In genomic region chr5:134845335-134845851, GRCh38 we compare ENCODE assay signal across 8 cellular contexts. TPM values are rescaled to one million over a fixed set of nuclear protein-coding genes. Genes with fewer than 3 reads are reported as not detected.
DNase-seq lines count a peak whose midpoint lies in the region; ATAC-seq and TF ChIP-seq lines count a peak whose summit lies in the region.

No MANE protein-coding gene starts in this region.

- H3K4me2 ChIP-seq in fibroblast of lung (ENCODE audit: extremely low read depth, insufficient read depth, low read length), result peak overlapping the region; percentile 83

- ATAC-seq in RWPE2 (ENCODE audit: low read depth) (no peak), GM19324 (IDR thresholded peaks at IDR 0.05; ENCODE audit: low FRiP score, unreplicated experiment) (no peak)

- H3K27me3 ChIP-seq in RWPE2 (ENCODE audit: insufficient read depth, poor library complexity, severe bottlenecking) (no peaks in the 10 kb centered on the region), fibroblast of lung (ENCODE audit: control insufficient read depth, insufficient read depth, low read length) (no peaks in the 10 kb centered on the region)

- peaks cover 48% of the 10 kb centered on the region for H3K36me3 ChIP-seq in RWPE2 (ENCODE audit: low read depth)
- H3K36me3 ChIP-seq in fibroblast of lung (ENCODE audit: control insufficient read depth, insufficient read depth, low read length), result no peaks in the 10 kb centered on the region

- H2AFZ ChIP-seq in fibroblast of lung (ENCODE audit: low read length), result peak overlapping the region; percentile 71

- H3K4me3 ChIP-seq in RWPE2 (ENCODE audit: severe bottlenecking), result peak overlapping the region; percentile 79
- H3K4me3 ChIP-seq in fibroblast of lung (replicated peaks in 1 of 4; ENCODE audit: control extremely low read depth in 1 of 4, insufficient read depth in 1 of 4, low read depth in 3 of 4, low read length in 4 of 4), result peak overlapping the region; percentile 8 to 81 (median 32)

- H3K27ac ChIP-seq in RWPE2 (ENCODE audit: poor library complexity, severe bottlenecking) (peak overlapping the region; percentile 77), fibroblast of lung (ENCODE audit: insufficient read depth, low read length) (peak overlapping the region; percentile 88)

- peaks cover 38% of the 10 kb centered on the region for H3K79me2 ChIP-seq in fibroblast of lung (ENCODE audit: control insufficient read depth, insufficient read depth, low read length)

- peak overlapping the region; percentile 94 for H3K9ac ChIP-seq in fibroblast of lung (ENCODE audit: insufficient read depth, low read length)

- peaks cover 25% of the 10 kb centered on the region for H3K4me1 ChIP-seq in RWPE2 (ENCODE audit: insufficient read depth, poor library complexity, severe bottlenecking)
- H3K4me1 ChIP-seq in fibroblast of lung (ENCODE audit: control insufficient read depth, extremely low read depth, insufficient read depth, low read length), result peaks cover 10% of the 10 kb centered on the region

- no peaks in the 10 kb centered on the region for H4K20me1 ChIP-seq in fibroblast of lung (ENCODE audit: control insufficient read depth, extremely low read depth, insufficient read depth, low read length)

- TF ChIP-seq CTCF in RWPE2 (IDR thresholded peaks at IDR 0.05; ENCODE audit: poor library complexity, severe bottlenecking) (no peak), fibroblast of lung (conservative IDR thresholded peaks at IDR 0.05 in 1 of 2, IDR thresholded peaks at IDR 0.05 in 1 of 2; ENCODE audit: low read depth in 1 of 2, low read length in 2 of 2) (no peak)

- DNase-seq in GM03348 (ENCODE audit: low spot score) (peak; percentile 19), RWPE2 (ENCODE audit: low spot score) (no peak), fibroblast of lung (ENCODE audit: low read depth in 2 of 2) (peak in 1 of 2 donors; percentile 36), pulmonary artery endothelial cell (ENCODE audit: low read depth, low spot score) (peak; percentile 51), NCI-H446 treated with DMSO at 0.1 percent for 48 hours (lab: John Stamatoyannopoulos, UW) (no peak), NOMO-1 treated with dmso at 0.1 percent for 144 hours (lab: John Stamatoyannopoulos, UW; ENCODE audit: unreplicated experiment) (no peak)
- DNase-seq in stimulated activated CD4-positive, alpha-beta T cell treated with anti-CD3 and anti-CD28 coated beads, Interleukin-4, amount 100 ng/mL, for 1 hour, result no peak

- H3K9me3 ChIP-seq in RWPE2 (ENCODE audit: severe bottlenecking), result no peaks in the 10 kb centered on the region
- H3K9me3 ChIP-seq in fibroblast of lung (ENCODE audit: control insufficient read depth, insufficient read depth, low read depth, low read length), result no peaks in the 10 kb centered on the region

RNA-seq across cellular contexts. Expression of gene C5orf24, which starts 0.4 kb away (rescaled TPM):
- total RNA-seq in fibroblast of lung (33.6 and 40.0 TPM in 2 replicates), pulmonary artery endothelial cell (55.1 and 59.4 TPM in 2 replicates)
- 45.2 and 71.3 TPM in 2 replicates for polyA plus RNA-seq in fibroblast of lung
- 25.9 and 40.7 TPM in 2 replicates for polyA plus RNA-seq in fibroblast of lung (2012)
- 6.4 and 10.9 TPM in 2 replicates for polyA minus RNA-seq in fibroblast of lung (ENCODE audit: low replicate concordance)

RNA-seq across cellular contexts. Expression of gene TXNDC15, which starts 28.8 kb away (rescaled TPM):
- total RNA-seq in fibroblast of lung, result 65.9 and 71.7 TPM in 2 replicates
- 86.0 and 132 TPM in 2 replicates for polyA plus RNA-seq in fibroblast of lung
- 85.1 and 111 TPM in 2 replicates for polyA plus RNA-seq in fibroblast of lung (2012)
- polyA minus RNA-seq in fibroblast of lung (ENCODE audit: low replicate concordance), result 54.6 and 83.2 TPM in 2 replicates
- total RNA-seq in pulmonary artery endothelial cell, result 74.9 and 103 TPM in 2 replicates

RNA-seq across cellular contexts. Expression of gene PCBD2, which starts 59.5 kb away (rescaled TPM):
- total RNA-seq in fibroblast of lung (2.8 and 5.4 TPM in 2 replicates), pulmonary artery endothelial cell (4.6 TPM in 2 replicates)
- polyA plus RNA-seq in fibroblast of lung, result 3.8 and 6.6 TPM in 2 replicates
- 4.0 and 5.6 TPM in 2 replicates for polyA plus RNA-seq in fibroblast of lung (2012)
- polyA minus RNA-seq in fibroblast of lung (ENCODE audit: low replicate concordance), result 0.19 and 0.67 TPM in 2 replicates

Comparison
In these comparisons a context has a peak if more than half of its experiments do, and no peak if none do; other contexts are left out.
1. DNase-seq: peak in GM03348 (single experiment) and pulmonary artery endothelial cell (single experiment); none in RWPE2 (single experiment), NCI-H446 treated with DMSO at 0.1 percent for 48 hours (single experiment), stimulated activated CD4-positive, alpha-beta T cell treated with anti-CD3 and anti-CD28 coated beads, Interleukin-4, amount 100 ng/mL, for 1 hour (single experiment) and NOMO-1 treated with dmso at 0.1 percent for 144 hours (single experiment).